ENCODE assay signal across 1 cellular context in genomic region chr1:8846263-8846662, GRCh38.
TF ChIP-seq lines count a peak whose summit lies in the region.

No MANE protein-coding gene starts in this region.

TF ChIP-seq in IMR-90, 13 proteins besides CTCF, POLR2A, EP300 and RAD21 (continued from another document):
- no peak for TF ChIP-seq ELK1 (IDR thresholded peaks at IDR 0.05; ENCODE audit: borderline replicate concordance, low read depth, low read length)
- no peak for TF ChIP-seq RCOR1 (IDR thresholded peaks at IDR 0.05; ENCODE audit: insufficient replicate concordance, low read length)
- no peak for TF ChIP-seq MXI1 (IDR thresholded peaks at IDR 0.05; ENCODE audit: borderline replicate concordance, low read depth, low read length)
- no peak for TF ChIP-seq CHD1 (IDR thresholded peaks at IDR 0.05; ENCODE audit: low read depth, low read length)
- no peak for TF ChIP-seq MAFK (IDR thresholded peaks at IDR 0.05; ENCODE audit: low read depth, low read length)
- TF ChIP-seq NFE2L2 (IDR thresholded peaks at IDR 0.05; ENCODE audit: low read depth, low read length), result no peak
